In genomic region chr1:160207118-160207650, GRCh38 we compare ENCODE assay signal across 8 cellular contexts. TPM values are rescaled to one million over a fixed set of nuclear protein-coding genes. Genes with fewer than 3 reads are reported as not detected.
DNase-seq lines count a peak whose midpoint lies in the region; ATAC-seq, FAIRE-seq and TF ChIP-seq lines count a peak whose summit lies in the region.
"Had no signal": no experiment of that assay in that cellular context is flagged by ENCODE, and none has a peak within 500 bp of the region (broad histone marks: within the 10 kb centered on the region; RNA-seq: fewer than 3 reads in every experiment).

No MANE protein-coding gene starts in this region.

- no peak for TF ChIP-seq POLR2A in GM12891 (IDR thresholded peaks at IDR 0.05; ENCODE audit: low read depth, low read length)

- peaks cover 46% of the 10 kb centered on the region for H3F3A ChIP-seq in GM23248 (ENCODE audit: insufficient read depth)

- H3K36me3 Mint-ChIP-seq in stimulated activated effector memory CD8-positive, alpha-beta T cell treated with anti-CD3 and anti-CD28 coated beads, Interleukin-12 subunit alpha, Interleukin-12 subunit beta, amount 100 ng/mL, for 72 hours, result peaks cover 53% of the 10 kb centered on the region

- no peak overlapping the region for H3K4me3 Mint-ChIP-seq in stimulated activated effector memory CD8-positive, alpha-beta T cell treated with anti-CD3 and anti-CD28 coated beads, Interleukin-12 subunit alpha, Interleukin-12 subunit beta, amount 100 ng/mL, for 72 hours

- H3K36me3 ChIP-seq in GM23248 (ENCODE audit: low read depth) (peaks cover 26% of the 10 kb centered on the region), WERI-Rb-1 (peaks cover 58% of the 10 kb centered on the region)

- peak overlapping the region; percentile 89 for H3K27ac Mint-ChIP-seq in stimulated activated effector memory CD8-positive, alpha-beta T cell treated with anti-CD3 and anti-CD28 coated beads, Interleukin-12 subunit alpha, Interleukin-12 subunit beta, amount 100 ng/mL, for 72 hours

- H2AFZ ChIP-seq in GM23248, result no peak overlapping the region

- H3K27me3 ChIP-seq in GM23248 (replicated peaks; ENCODE audit: insufficient read depth) (no peaks in the 10 kb centered on the region), WERI-Rb-1 (ENCODE audit: insufficient read depth, low read depth, severe bottlenecking) (no peaks in the 10 kb centered on the region)

- no peak for ATAC-seq in stimulated activated effector memory CD8-positive, alpha-beta T cell treated with anti-CD3 and anti-CD28 coated beads, Interleukin-12 subunit alpha, Interleukin-12 subunit beta, amount 100 ng/mL, for 72 hours
- ATAC-seq in GM21723 (IDR thresholded peaks at IDR 0.05; ENCODE audit: unreplicated experiment), result no peak
- ATAC-seq in HG03520 (IDR thresholded peaks at IDR 0.05; ENCODE audit: unreplicated experiment), result no peak

- peak overlapping the region; percentile 92 for H3K4me2 ChIP-seq in GM23248 (ENCODE audit: unreplicated experiment)

- DNase-seq in GM23248, result no peak
- no peak for DNase-seq in WERI-Rb-1
- no peak for DNase-seq in fibroblast of the aortic adventitia (ENCODE audit: low read depth)
- no peak for DNase-seq in stimulated activated effector memory CD8-positive, alpha-beta T cell treated with anti-CD3 and anti-CD28 coated beads, Interleukin-12 subunit alpha, Interleukin-12 subunit beta, amount 100 ng/mL, for 72 hours (ENCODE audit: low spot score in 2 of 2)
- no peak for DNase-seq in GM12891 (ENCODE audit: insufficient read length, low spot score)

- H3K9me3 Mint-ChIP-seq in stimulated activated effector memory CD8-positive, alpha-beta T cell treated with anti-CD3 and anti-CD28 coated beads, Interleukin-12 subunit alpha, Interleukin-12 subunit beta, amount 100 ng/mL, for 72 hours, result no peaks in the 10 kb centered on the region

- H4K20me1 ChIP-seq in GM23248 (ENCODE audit: insufficient read depth), result no peaks in the 10 kb centered on the region

- H3K9me2 ChIP-seq in GM23248 (ENCODE audit: insufficient read depth), result no peaks in the 10 kb centered on the region

- H3K79me2 ChIP-seq in GM23248 (ENCODE audit: insufficient read depth), result peaks cover 60% of the 10 kb centered on the region

- H3K4me3 ChIP-seq in GM23248 (peak overlapping the region; percentile 81), WERI-Rb-1 (ENCODE audit: low read depth, low read length) (no peak overlapping the region), fibroblast of the aortic adventitia (ENCODE audit: low read depth, low read length) (peak overlapping the region; percentile 91)

- in situ Hi-C loops in GM23248 (cut with MboI), result no loop called here

- H3K4me1 ChIP-seq in GM23248 (ENCODE audit: insufficient read depth), result peaks cover 45% of the 10 kb centered on the region

- H3K9me3 ChIP-seq in GM23248 (ENCODE audit: low read depth) (no peaks in the 10 kb centered on the region), WERI-Rb-1 (ENCODE audit: severe bottlenecking) (no peaks in the 10 kb centered on the region)

- peaks cover 60% of the 10 kb centered on the region for H3K4me1 Mint-ChIP-seq in stimulated activated effector memory CD8-positive, alpha-beta T cell treated with anti-CD3 and anti-CD28 coated beads, Interleukin-12 subunit alpha, Interleukin-12 subunit beta, amount 100 ng/mL, for 72 hours

- WGBS in GM23248 (ENCODE audit: low coverage in 1 of 2, low lambda C conversion rate in 2 of 2, missing lambda C conversion rate in 2 of 2), 2 experiments, result 73 to 74% methylated on average over 4 of the region's 4 CpGs

- peak overlapping the region; percentile 93 for H3K27ac ChIP-seq in GM23248
- 0 out of 2 replicates have a peak overlapping the region, but pooled peaks have one; percentile 1 for H3K27ac ChIP-seq in WERI-Rb-1

- TF ChIP-seq CTCF in WERI-Rb-1 (IDR thresholded peaks at IDR 0.05; ENCODE audit: low read depth, low read length), result no peak
- no peak for TF ChIP-seq CTCF in fibroblast of the aortic adventitia (IDR thresholded peaks at IDR 0.05; ENCODE audit: insufficient read depth, low read length)

- peak overlapping the region; percentile 94 for H3K9ac ChIP-seq in GM23248

- no peak for FAIRE-seq in GM12891 (lab: Jason Lieb, UNC)

TF ChIP-seq in GM12891, 5 proteins besides CTCF, POLR2A, EP300 and RAD21:
- no peak for TF ChIP-seq SPI1 (IDR thresholded peaks at IDR 0.05; ENCODE audit: low read depth, low read length)
- TF ChIP-seq PAX5 (IDR thresholded peaks at IDR 0.05; ENCODE audit: insufficient read depth, low read length, severe bottlenecking), result no peak
- TF ChIP-seq POLR2AphosphoS5 (IDR thresholded peaks at IDR 0.05; ENCODE audit: low read depth, low read length), result no peak
- TF ChIP-seq TAF1 (IDR thresholded peaks at IDR 0.05; ENCODE audit: low read depth, low read length), result no peak
TF ChIP-seq in GM12891: peak in this region for 0.

RNA-seq across cellular contexts. Expression of gene PEA15, which starts 2.0 kb away (rescaled TPM):
- 368 and 415 TPM in 2 replicates for total RNA-seq in GM23248 (2014; rRNA removed; shearing (Covaris generic))
- polyA plus RNA-seq in GM23248 (2016; fragmentation: Nextera tagmentation; extraction: Ambion mirVana), result 638 and 651 TPM in 2 replicates
- 72.1 and 224 TPM in 2 replicates for total RNA-seq in fibroblast of the aortic adventitia (ENCODE audit: low replicate concordance)
- 32.2 TPM for polyA plus RNA-seq in GM12891 (2012; ENCODE audit: low read depth, missing spikeins)

RNA-seq across cellular contexts. Expression of gene CASQ1, which starts 16.8 kb away (rescaled TPM):
- 0.11 and 0.51 TPM in 2 replicates for total RNA-seq in GM23248 (2014; rRNA removed; shearing (Covaris generic))
- polyA plus RNA-seq in GM23248 (2016; fragmentation: Nextera tagmentation; extraction: Ambion mirVana), result 0.10 TPM in 1 of 2 replicates, not detected in the other
- 0.18 TPM in 1 of 2 replicates, not detected in the other for total RNA-seq in fibroblast of the aortic adventitia (ENCODE audit: low replicate concordance)
- 0.55 TPM for polyA plus RNA-seq in GM12891 (2012; ENCODE audit: low read depth, missing spikeins)
- total RNA-seq: pulmonary artery endothelial cell had no signal

RNA-seq across cellular contexts. Expression of gene DCAF8, which starts 55.2 kb away (rescaled TPM):
- total RNA-seq in GM23248 (2014; rRNA removed; shearing (Covaris generic)), result 58.9 and 79.7 TPM in 2 replicates
- polyA plus RNA-seq in GM23248 (2016; fragmentation: Nextera tagmentation; extraction: Ambion mirVana), result 78.9 and 80.4 TPM in 2 replicates
- 63.0 and 76.6 TPM in 2 replicates for total RNA-seq in fibroblast of the aortic adventitia (ENCODE audit: low replicate concordance)
- 69.5 TPM for polyA plus RNA-seq in GM12891 (2012; ENCODE audit: low read depth, missing spikeins)

RNA-seq across cellular contexts. Expression of gene ATP1A4, which starts 55.8 kb away (rescaled TPM):
- total RNA-seq in GM23248 (2014; rRNA removed; shearing (Covaris generic)), result not detected in 2 replicates
- not detected in 2 replicates for polyA plus RNA-seq in GM23248 (2016; fragmentation: Nextera tagmentation; extraction: Ambion mirVana)
- not detected in 2 replicates for total RNA-seq in fibroblast of the aortic adventitia (ENCODE audit: low replicate concordance)
- polyA plus RNA-seq in GM12891 (2012; ENCODE audit: low read depth, missing spikeins), result 0.53 TPM
- total RNA-seq: pulmonary artery endothelial cell had no signal
